ENCODE assay signal across 14 cellular contexts in genomic region chr7:121960678-121961461, GRCh38.
DNase-seq lines count a peak whose midpoint lies in the region; ATAC-seq and TF ChIP-seq lines count a peak whose summit lies in the region.
"Had no signal": no experiment of that assay in that cellular context is flagged by ENCODE, and none has a peak within 500 bp of the region (broad histone marks: within the 10 kb centered on the region; RNA-seq: fewer than 3 reads in every experiment).

No MANE protein-coding gene starts in this region.

- peaks cover 14% of the 10 kb centered on the region for H3K4me1 Mint-ChIP-seq in endodermal cell
- H3K4me1 Mint-ChIP-seq: activated CD4-positive, alpha-beta T cell treated with anti-CD3 and anti-CD28 coated beads, Interleukin-2, amount 10 ng/mL, durations not matched to agents 24 days and 14 days; central memory CD8-positive, alpha-beta T cell; stimulated activated memory B cell treated with anti-CD40 and anti-IgM and Interleukin-4, amounts not matched to agents 10 μg/mL and 1 μg/mL and 100 μg/mL, for 72 hours had no signal

- H3K27me3 ChIP-seq in endodermal cell (ENCODE audit: control insufficient read depth, insufficient read depth, low read length, poor library complexity, severe bottlenecking) (no peaks in the 10 kb centered on the region), neural cell (ENCODE audit: insufficient read depth, low read depth, low read length) (no peaks in the 10 kb centered on the region)

- no peaks in the 10 kb centered on the region for H3K27me3 Mint-ChIP-seq in endodermal cell (ENCODE audit: insufficient read depth)
- H3K27me3 Mint-ChIP-seq: activated CD4-positive, alpha-beta T cell treated with anti-CD3 and anti-CD28 coated beads, Interleukin-2, amount 10 ng/mL, durations not matched to agents 24 days and 14 days; central memory CD8-positive, alpha-beta T cell; stimulated activated memory B cell treated with anti-CD40 and anti-IgM and Interleukin-4, amounts not matched to agents 10 μg/mL and 1 μg/mL and 100 μg/mL, for 72 hours had no signal

- TF ChIP-seq CTCF in endodermal cell (conservative IDR thresholded peaks at IDR 0.05): no peak
- TF ChIP-seq CTCF in neural cell (IDR thresholded peaks at IDR 0.05; ENCODE audit: poor library complexity, severe bottlenecking): peak; percentile 50

- H3K4me2 ChIP-seq in neural cell (ENCODE audit: low read length): no peak overlapping the region

- DNase-seq in GM03348 (ENCODE audit: low spot score) (peak; percentile 85), NCI-H226 (peak; percentile 97), endodermal cell (peak; percentile 51), SKM-1 treated with dmso at 0.1 percent for 144 hours (lab: John Stamatoyannopoulos, UW; ENCODE audit: unreplicated experiment) (no peak)
- no peak for DNase-seq in stimulated activated naive CD4-positive, alpha-beta T cell treated with Interleukin-2 at 50 U/mL for 16 hours (lab: John Stamatoyannopoulos, UW)
- DNase-seq in activated CD4-positive, alpha-beta T cell treated with anti-CD3 and anti-CD28 coated beads, Interleukin-2, amount 50 U/mL, for 4 hours: no peak
- DNase-seq: activated CD4-positive, alpha-beta T cell treated with anti-CD3 and anti-CD28 coated beads, Interleukin-2, amount 10 ng/mL, durations not matched to agents 24 days and 14 days; NCI-H510A; right cardiac atrium had no signal

- H3K9me3 ChIP-seq in endodermal cell (ENCODE audit: control insufficient read depth, low read length) (no peaks in the 10 kb centered on the region), neural cell (ENCODE audit: low read length) (no peaks in the 10 kb centered on the region)

- H3K4me3 ChIP-seq in endodermal cell (ENCODE audit: low read length) (no peak overlapping the region), neural cell (ENCODE audit: low read length) (no peak overlapping the region)

- TF ChIP-seq EP300 in neural cell (conservative IDR thresholded peaks at IDR 0.05; ENCODE audit: poor library complexity, severe bottlenecking): no peak

- H3K36me3 ChIP-seq in endodermal cell (ENCODE audit: control insufficient read depth, insufficient read depth, low read length) (no peaks in the 10 kb centered on the region), neural cell (ENCODE audit: insufficient read depth, low read length) (no peaks in the 10 kb centered on the region)

- no peaks in the 10 kb centered on the region for H3F3A ChIP-seq in neural cell (ENCODE audit: insufficient read depth, low read length, poor library complexity, severe bottlenecking)

- H3K27ac Mint-ChIP-seq in endodermal cell: peak overlapping the region; percentile 54
- H3K27ac Mint-ChIP-seq: activated CD4-positive, alpha-beta T cell treated with anti-CD3 and anti-CD28 coated beads, Interleukin-2, amount 10 ng/mL, durations not matched to agents 24 days and 14 days; stimulated activated memory B cell treated with anti-CD40 and anti-IgM and Interleukin-4, amounts not matched to agents 10 μg/mL and 1 μg/mL and 100 μg/mL, for 72 hours had no signal

- no peaks in the 10 kb centered on the region for H3K4me1 ChIP-seq in endodermal cell (ENCODE audit: control insufficient read depth, insufficient read depth, low read length)

- ATAC-seq in HG02763 (IDR thresholded peaks at IDR 0.05; ENCODE audit: unreplicated experiment): no peak
- ATAC-seq: right cardiac atrium; stimulated activated memory B cell treated with anti-CD40 and anti-IgM and Interleukin-4, amounts not matched to agents 10 μg/mL and 1 μg/mL and 100 μg/mL, for 72 hours had no signal

- H3K9ac ChIP-seq in endodermal cell (ENCODE audit: extremely low read depth, low read length, poor library complexity, severe bottlenecking) (no peak overlapping the region), neural cell (ENCODE audit: low read length) (no peak overlapping the region)

- no peaks in the 10 kb centered on the region for H3K36me3 Mint-ChIP-seq in endodermal cell (ENCODE audit: low read depth)
- H3K36me3 Mint-ChIP-seq: stimulated activated memory B cell treated with anti-CD40 and anti-IgM and Interleukin-4, amounts not matched to agents 10 μg/mL and 1 μg/mL and 100 μg/mL, for 72 hours had no signal

- 84 to 88% methylated on average over 3 to 5 of the region's 5 CpGs for WGBS in endodermal cell (ENCODE audit: insufficient coverage in 1 of 2, insufficient read length in 1 of 2), 2 experiments

- H3K79me2 ChIP-seq in neural cell (replicated peaks; ENCODE audit: insufficient read depth, low read length): peaks cover 6% of the 10 kb centered on the region

- no peak overlapping the region for H2AFZ ChIP-seq in neural cell (ENCODE audit: low read depth, low read length)

- H3K9me3 Mint-ChIP-seq in endodermal cell: no peaks in the 10 kb centered on the region
- H3K9me3 Mint-ChIP-seq: activated CD4-positive, alpha-beta T cell treated with anti-CD3 and anti-CD28 coated beads, Interleukin-2, amount 10 ng/mL, durations not matched to agents 24 days and 14 days had no signal

- no peaks in the 10 kb centered on the region for H4K20me1 ChIP-seq in neural cell (ENCODE audit: insufficient read depth)

- TF ChIP-seq RAD21 in neural cell (conservative IDR thresholded peaks at IDR 0.05): peak; percentile 64

- H3K27ac ChIP-seq in endodermal cell (ENCODE audit: low read depth, low read length) (no peak overlapping the region), neural cell (ENCODE audit: low read length) (no peak overlapping the region)
- H3K27ac ChIP-seq: HL-60 had no signal

- H3K9me2 ChIP-seq in neural cell (ENCODE audit: insufficient read depth, low read length): no peaks in the 10 kb centered on the region

- H3K4me3 Mint-ChIP-seq in endodermal cell: no peak overlapping the region
- H3K4me3 Mint-ChIP-seq: activated CD4-positive, alpha-beta T cell treated with anti-CD3 and anti-CD28 coated beads, Interleukin-2, amount 10 ng/mL, durations not matched to agents 24 days and 14 days; central memory CD8-positive, alpha-beta T cell; stimulated activated memory B cell treated with anti-CD40 and anti-IgM and Interleukin-4, amounts not matched to agents 10 μg/mL and 1 μg/mL and 100 μg/mL, for 72 hours had no signal

TF ChIP-seq in neural cell, 6 proteins besides CTCF, POLR2A, EP300 and RAD21:
- TF ChIP-seq REST (IDR thresholded peaks at IDR 0.05; ENCODE audit: borderline replicate concordance) (no peak), MXI1 (conservative IDR thresholded peaks at IDR 0.05; ENCODE audit: poor library complexity, severe bottlenecking) (peak; percentile 31), SMC3 (conservative IDR thresholded peaks at IDR 0.05; ENCODE audit: poor library complexity) (peak; percentile 56)
TF ChIP-seq in neural cell: peak in this region for 2.

Comparison
In these comparisons a context has a peak if more than half of its experiments do, and no peak if none do; other contexts are left out.
1. DNase-seq: peak in GM03348 (single experiment), NCI-H226 (single experiment) and endodermal cell (single experiment); none in SKM-1 treated with dmso at 0.1 percent for 144 hours (single experiment), stimulated activated naive CD4-positive, alpha-beta T cell treated with Interleukin-2 at 50 U/mL for 16 hours (single experiment) and activated CD4-positive, alpha-beta T cell treated with anti-CD3 and anti-CD28 coated beads, Interleukin-2, amount 50 U/mL, for 4 hours (0 of 2).